ENCODE assay signal across 25 cellular contexts in the genomic region with DNA sequence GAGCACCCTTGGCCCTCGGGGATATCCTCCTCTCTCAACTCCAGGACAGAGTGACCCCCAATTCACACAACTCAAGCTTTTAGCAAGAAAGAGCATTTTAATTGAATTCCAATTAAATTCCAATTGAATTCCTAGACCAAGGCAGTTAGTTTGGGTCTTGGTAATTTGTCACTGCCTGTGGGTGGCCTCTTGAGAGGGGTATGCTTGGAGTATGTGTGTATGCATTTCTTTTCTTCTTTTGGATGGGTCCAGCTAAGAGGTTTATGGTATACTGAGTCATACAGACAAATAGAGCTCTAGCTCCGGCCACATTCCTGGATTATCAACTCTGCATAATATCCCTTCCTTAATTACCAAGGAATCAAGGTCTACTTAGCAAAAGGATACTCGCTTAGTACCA.
"Had no signal": no experiment of that assay in that cellular context is flagged by ENCODE, and none has a peak within 500 bp of the region (broad histone marks: within the 10 kb centered on the region; RNA-seq: fewer than 3 reads in every experiment).

No MANE protein-coding gene starts in this region.

- H3K9me3 Mint-ChIP-seq: endodermal cell had no signal

- H3K4me3 Mint-ChIP-seq: dendritic cell treated with granulocyte-macrophage colony-stimulating factor and Interleukin-4, amounts not matched to agents 40 ng/mL and 50 ng/mL, for 4 days; effector memory CD8-positive, alpha-beta T cell; endodermal cell had no signal

- H3K27ac Mint-ChIP-seq: dendritic cell treated with granulocyte-macrophage colony-stimulating factor and Interleukin-4, amounts not matched to agents 40 ng/mL and 50 ng/mL, for 4 days; effector memory CD8-positive, alpha-beta T cell; endodermal cell had no signal

- DNase-seq: colonic mucosa; cortex of kidney; dermis blood vessel endothelial cell; dorsolateral prefrontal cortex; effector CD4-positive, alpha-beta T cell; effector CD8-positive, alpha-beta T cell; effector memory CD4-positive, alpha-beta T cell; effector memory CD8-positive, alpha-beta T cell; endodermal cell; erythroblast; esophagus squamous epithelium; foreskin fibroblast; foreskin keratinocyte; foreskin melanocyte; gastrocnemius medialis; glutamatergic neuron; head of caudate nucleus; heart left ventricle; heart right ventricle had no signal

- H3K4me1 Mint-ChIP-seq: endodermal cell had no signal

- H3K4me1 ChIP-seq: colonic mucosa, esophagus muscularis mucosa, esophagus squamous epithelium, foreskin keratinocyte, gastrocnemius medialis, gastroesophageal sphincter, heart left ventricle, heart right ventricle had no signal

- H3K9me3 ChIP-seq: colonic mucosa, esophagus muscularis mucosa, esophagus squamous epithelium, gastrocnemius medialis had no signal

- H3K36me3 ChIP-seq: colonic mucosa, esophagus muscularis mucosa, esophagus squamous epithelium, gastrocnemius medialis, gastroesophageal sphincter, heart left ventricle, heart right ventricle had no signal

- H3K27me3 ChIP-seq: colonic mucosa, esophagus muscularis mucosa, esophagus squamous epithelium, foreskin keratinocyte, gastrocnemius medialis, gastroesophageal sphincter, heart left ventricle, heart right ventricle had no signal

- ATAC-seq: effector memory CD8-positive, alpha-beta T cell; esophagus mucosa; foreskin keratinocyte; gastrocnemius medialis; gastroesophageal sphincter; heart left ventricle; heart right ventricle had no signal

- H3K4me3 ChIP-seq: colonic mucosa, coronary artery, dorsolateral prefrontal cortex, esophagus muscularis mucosa, esophagus squamous epithelium, gastrocnemius medialis, gastroesophageal sphincter, heart left ventricle, heart right ventricle had no signal

- H3K27ac ChIP-seq: colonic mucosa, coronary artery, dorsolateral prefrontal cortex, epithelial cell of prostate, esophagus muscularis mucosa, esophagus squamous epithelium, foreskin keratinocyte, gastrocnemius medialis, gastroesophageal sphincter, heart left ventricle, heart right ventricle had no signal

- H3K27me3 Mint-ChIP-seq: effector memory CD8-positive, alpha-beta T cell had no signal
